Comparison of ENCODE assay signal across 8 cellular contexts in genomic region chr19:1249298-1249989, GRCh38. TPM values are rescaled to one million over a fixed set of nuclear protein-coding genes. Genes with fewer than 3 reads are reported as not detected.
DNase-seq lines count a peak whose midpoint lies in the region; ATAC-seq and TF ChIP-seq lines count a peak whose summit lies in the region.

No MANE protein-coding gene starts in this region.

- no peaks in the 10 kb centered on the region for H3K27me3 Mint-ChIP-seq in type B pancreatic cell

- H3K4me3 ChIP-seq in SU-DHL-6 (ENCODE audit: insufficient read depth, low read length, poor library complexity, severe bottlenecking) (peak overlapping the region; percentile 99), adipocyte (ENCODE audit: low read length) (peak overlapping the region; percentile 88), heart left ventricle (peak overlapping the region; percentile 68 to 97 (median 85))

- TF ChIP-seq POLR2A in heart left ventricle (IDR thresholded peaks at IDR 0.05), result peak; percentile 85 to 95

- POLR2A ChIA-PET in GM10248 (lab: Yijun Ruan, JAX), result no interaction called here

- H3F3A ChIP-seq in SU-DHL-6 (ENCODE audit: insufficient read depth), result peaks cover 20% of the 10 kb centered on the region; the same call in 1 of the 2 replicates

- no peak overlapping the region for H2AFZ ChIP-seq in SU-DHL-6 (ENCODE audit: low read depth, low read length, severe bottlenecking)

- H3K27ac ChIP-seq in SU-DHL-6 (ENCODE audit: low read depth, low read length) (peak overlapping the region; percentile 92), heart left ventricle (peak overlapping the region; percentile 96 to 100 (median 100))

- H4K20me1 ChIP-seq in SU-DHL-6 (ENCODE audit: low read depth, low read length), result no peaks in the 10 kb centered on the region

- peaks cover 27% of the 10 kb centered on the region for H3K79me2 ChIP-seq in SU-DHL-6 (ENCODE audit: insufficient read depth, low read length)

- H3K27me3 ChIP-seq in SU-DHL-6 (ENCODE audit: low read length), result no peaks in the 10 kb centered on the region
- no peaks in the 10 kb centered on the region for H3K27me3 ChIP-seq in adipocyte (replicated peaks; ENCODE audit: control insufficient read depth, insufficient read depth, low read length)
- H3K27me3 ChIP-seq in heart left ventricle, result no peaks in the 10 kb centered on the region

- peaks cover 29% of the 10 kb centered on the region for H3K4me1 ChIP-seq in adipocyte (ENCODE audit: control insufficient read depth, insufficient read depth, low read length)
- H3K4me1 ChIP-seq in heart left ventricle, result peaks cover 21 to 75% (median 57%) of the 10 kb centered on the region in 12 donors

- peak; percentile 58 for ATAC-seq in HG02642 (IDR thresholded peaks at IDR 0.05; ENCODE audit: poor library complexity, unreplicated experiment)
- ATAC-seq in heart left ventricle, result peak in 2 of 4 donors; percentile 5 to 6

- TF ChIP-seq CTCF in GM10248 (IDR thresholded peaks at IDR 0.05; ENCODE audit: control extremely low read depth, extremely low read depth, low read depth, missing control alignments) (no peak), SU-DHL-6 (IDR thresholded peaks at IDR 0.05; ENCODE audit: insufficient read depth, low read length, poor library complexity, severe bottlenecking) (no peak), heart left ventricle (IDR thresholded peaks at IDR 0.05) (no peak), type B pancreatic cell (conservative IDR thresholded peaks at IDR 0.05) (no peak)

- peak overlapping the region; percentile 85 for H3K4me2 ChIP-seq in SU-DHL-6 (ENCODE audit: low read depth, low read length, poor library complexity, severe bottlenecking)

- H3K4me3 Mint-ChIP-seq in type B pancreatic cell, result peak overlapping the region; percentile 89

- intact Hi-C loops in heart left ventricle (cut with DNase I) (loop anchor here in 3 of 10 donors (1.0 to 10.0 kb wide), 2 partner anchors 17 to 325 kb away; partner anchors contain the start of gene ARID3A (in 1 of the 3)), posterior cingulate gyrus (cut with DNase I) (loop anchor here (1.0 kb wide), 1 partner anchor 19 kb away; no protein-coding TSS in a partner anchor)

- H3K9ac ChIP-seq in SU-DHL-6 (ENCODE audit: low read length), result peak overlapping the region; percentile 98
- H3K9ac ChIP-seq in adipocyte (ENCODE audit: low read length), result peak overlapping the region; percentile 97

- no peaks in the 10 kb centered on the region for H3K36me3 ChIP-seq in SU-DHL-6 (ENCODE audit: low read length)
- H3K36me3 ChIP-seq in adipocyte (ENCODE audit: control insufficient read depth, insufficient read depth, low read length, severe bottlenecking), result peaks cover 13% of the 10 kb centered on the region
- H3K36me3 ChIP-seq in heart left ventricle, result peaks cover 3 to 29% (median 22%) of the 10 kb centered on the region in 9 donors

- H3K9me3 Mint-ChIP-seq in type B pancreatic cell, result no peaks in the 10 kb centered on the region

- peak; percentile 94 for DNase-seq in GM10248 (ENCODE audit: extremely low spot score)
- DNase-seq in NCI-H1436 (lab: John Stamatoyannopoulos, UW), result peak; percentile 94
- DNase-seq in adipocyte (ENCODE audit: low read depth), result peak; percentile 98
- DNase-seq in heart left ventricle, result peak; percentile 92 to 96 (median 94)
- DNase-seq in posterior cingulate gyrus, result peak; percentile 71 to 99 (median 87)
- peak; percentile 94 for DNase-seq in type B pancreatic cell (ENCODE audit: extremely low spot score, unreplicated experiment)

- 1% methylated on average over 45 to 102 of the region's 102 CpGs for WGBS in heart left ventricle, 4 donors

- CTCF ChIA-PET in GM10248 (lab: Yijun Ruan, JAX), result interaction anchor here (0.6 to 1.0 kb wide), 4 partner anchors 13 to 134 kb away, joined by 3 to 9 read pairs (median 3); partner anchors contain the start of genes CIRBP and NDUFS7

- H3K4me1 Mint-ChIP-seq in type B pancreatic cell (ENCODE audit: unreplicated experiment), result no peaks in the 10 kb centered on the region

- H3K27ac Mint-ChIP-seq in type B pancreatic cell, result peak overlapping the region; percentile 83

- no peaks in the 10 kb centered on the region for H3K9me2 ChIP-seq in SU-DHL-6 (replicated peaks; ENCODE audit: insufficient read depth, low read length)

- no peaks in the 10 kb centered on the region for H3K9me3 ChIP-seq in SU-DHL-6 (ENCODE audit: insufficient read depth, low read length)
- no peaks in the 10 kb centered on the region for H3K9me3 ChIP-seq in adipocyte (ENCODE audit: control insufficient read depth, low read length)
- no peaks in the 10 kb centered on the region for H3K9me3 ChIP-seq in heart left ventricle

- peaks cover 4% of the 10 kb centered on the region for H3K36me3 Mint-ChIP-seq in type B pancreatic cell

RNA-seq across cellular contexts. Expression of gene MIDN, which starts 1.1 kb away (rescaled TPM):
- 100 to 1,000 TPM in 1 of 9 donors, 10 to 100 TPM in 8; 25.8 to 115 (median 60.5) TPM for total RNA-seq in heart left ventricle
- polyA plus RNA-seq in heart left ventricle, result 10 to 100 TPM; 31.5 to 33.6 TPM
- total RNA-seq in type B pancreatic cell (ENCODE audit: low replicate concordance), result 122 and 127 TPM in 2 replicates

RNA-seq across cellular contexts. Expression of gene ATP5F1D, which starts 7.9 kb away (rescaled TPM):
- total RNA-seq in heart left ventricle, result 100 to 1,000 TPM; 201 to 584 (median 450) TPM
- 1,000 to 10,000 TPM in 1 of 2 donors, 100 to 1,000 TPM in 1; 459 to 1,034 TPM for polyA plus RNA-seq in heart left ventricle
- total RNA-seq in type B pancreatic cell (ENCODE audit: low replicate concordance), result 165 and 197 TPM in 2 replicates

RNA-seq across cellular contexts. Expression of gene CBARP, which starts 11.6 kb away (rescaled TPM):
- total RNA-seq in heart left ventricle (1 to 10 TPM in 6 of 9 donors, under 1 TPM in 3; 0.60 to 2.2 (median 1.8) TPM), type B pancreatic cell (ENCODE audit: low replicate concordance) (8.9 and 10.8 TPM in 2 replicates)
- polyA plus RNA-seq in heart left ventricle, result 1 to 10 TPM; 1.0 to 1.6 TPM

RNA-seq across cellular contexts. Expression of gene CIRBP, which starts 19.7 kb away (rescaled TPM):
- total RNA-seq in heart left ventricle, result 100 to 1,000 TPM; 149 to 425 (median 269) TPM
- polyA plus RNA-seq in heart left ventricle, result 100 to 1,000 TPM; 217 to 282 TPM
- 316 and 421 TPM in 2 replicates for total RNA-seq in type B pancreatic cell (ENCODE audit: low replicate concordance)

RNA-seq across cellular contexts. Expression of gene FAM174C, which starts 25.9 kb away (rescaled TPM):
- total RNA-seq in heart left ventricle (10 to 100 TPM; 11.6 to 46.7 (median 18.7) TPM), type B pancreatic cell (ENCODE audit: low replicate concordance) (30.6 and 36.4 TPM in 2 replicates)
- 10 to 100 TPM; 23.8 to 56.4 TPM for polyA plus RNA-seq in heart left ventricle
